8 cellular contexts compared by ENCODE assay signal in genomic region chr1:45543599-45544417, GRCh38. TPM values are rescaled to one million over a fixed set of nuclear protein-coding genes. Genes with fewer than 3 reads are reported as not detected.
DNase-seq lines count a peak whose midpoint lies in the region; ATAC-seq lines count a peak whose summit lies in the region.

No MANE protein-coding gene starts in this region.

- no peaks in the 10 kb centered on the region for H3K36me3 Mint-ChIP-seq in IgD-negative memory B cell

- no peaks in the 10 kb centered on the region for H3K9me3 Mint-ChIP-seq in IgD-negative memory B cell

- peak; percentile 69 for ATAC-seq in esophagus mucosa

- peaks cover 23 to 27% (median 27%) of the 10 kb centered on the region in 3 donors for H3K4me1 Mint-ChIP-seq in IgD-negative memory B cell

- H3K27ac Mint-ChIP-seq in IgD-negative memory B cell = peak overlapping the region; percentile 85 to 97 (median 88)

- H3K4me3 Mint-ChIP-seq in IgD-negative memory B cell = peak overlapping the region; percentile 32 to 83 (median 59)

- DNase-seq in GF-D8 (lab: John Stamatoyannopoulos, UW) (peak; percentile 87), renal cortical epithelial cell (ENCODE audit: low read depth) (peak; percentile 65), HT-29 (ENCODE audit: low spot score) (no peak), NCI-H187 treated with DMSO at 0.1 percent for 48 hours (lab: John Stamatoyannopoulos, UW) (no peak), 8988T (no peak)
- DNase-seq in activated CD4-positive, alpha-beta T cell treated with anti-CD3 and anti-CD28 coated beads, Interleukin-2, amount 50 U/mL, for 4 hours = peak; percentile 73 to 77

- H3K27me3 Mint-ChIP-seq in IgD-negative memory B cell = no peaks in the 10 kb centered on the region

RNA-seq across cellular contexts. Expression of gene AKR1A1, which starts 6.8 kb away (rescaled TPM):
- polyA plus RNA-seq in IgD-negative memory B cell = 117 TPM
- total RNA-seq in esophagus mucosa (223 TPM), renal cortical epithelial cell (101 and 183 TPM in 2 replicates)
- total RNA-seq in HT-29 (2014; rRNA removed; shearing (Covaris generic)) = 145 and 161 TPM in 2 replicates

RNA-seq across cellular contexts. Expression of gene PRDX1, which starts 22.1 kb away (rescaled TPM):
- 264 TPM for polyA plus RNA-seq in IgD-negative memory B cell
- total RNA-seq in esophagus mucosa = 794 TPM
- total RNA-seq in renal cortical epithelial cell = 649 and 1,374 TPM in 2 replicates
- total RNA-seq in HT-29 (2014; rRNA removed; shearing (Covaris generic)) = 630 and 644 TPM in 2 replicates

RNA-seq across cellular contexts. Expression of gene NASP, which starts 40.0 kb away (rescaled TPM):
- polyA plus RNA-seq in IgD-negative memory B cell = 116 TPM
- total RNA-seq in esophagus mucosa (49.9 TPM), renal cortical epithelial cell (31.4 and 46.4 TPM in 2 replicates)
- 100 and 105 TPM in 2 replicates for total RNA-seq in HT-29 (2014; rRNA removed; shearing (Covaris generic))

RNA-seq across cellular contexts. Expression of gene MMACHC, which starts 43.7 kb away (rescaled TPM):
- polyA plus RNA-seq in IgD-negative memory B cell = 1.5 TPM
- total RNA-seq in esophagus mucosa (4.3 TPM), renal cortical epithelial cell (0.87 and 2.5 TPM in 2 replicates)
- 6.8 and 6.9 TPM in 2 replicates for total RNA-seq in HT-29 (2014; rRNA removed; shearing (Covaris generic))

RNA-seq across cellular contexts. Expression of gene CCDC163, which starts 43.9 kb away (rescaled TPM):
- 5.2 TPM for polyA plus RNA-seq in IgD-negative memory B cell
- 0.88 TPM for total RNA-seq in esophagus mucosa
- total RNA-seq in renal cortical epithelial cell = 0.50 TPM in 1 of 2 replicates, not detected in the other
- total RNA-seq in HT-29 (2014; rRNA removed; shearing (Covaris generic)) = 0.71 and 1.5 TPM in 2 replicates

Comparison
In these comparisons a context has a peak if more than half of its experiments do, and no peak if none do; other contexts are left out.
1. DNase-seq: peak in GF-D8 (single experiment), activated CD4-positive, alpha-beta T cell treated with anti-CD3 and anti-CD28 coated beads, Interleukin-2, amount 50 U/mL, for 4 hours (2 of 2) and renal cortical epithelial cell (single experiment); none in HT-29 (single experiment), NCI-H187 treated with DMSO at 0.1 percent for 48 hours (single experiment) and 8988T (single experiment).